In the genomic region with DNA sequence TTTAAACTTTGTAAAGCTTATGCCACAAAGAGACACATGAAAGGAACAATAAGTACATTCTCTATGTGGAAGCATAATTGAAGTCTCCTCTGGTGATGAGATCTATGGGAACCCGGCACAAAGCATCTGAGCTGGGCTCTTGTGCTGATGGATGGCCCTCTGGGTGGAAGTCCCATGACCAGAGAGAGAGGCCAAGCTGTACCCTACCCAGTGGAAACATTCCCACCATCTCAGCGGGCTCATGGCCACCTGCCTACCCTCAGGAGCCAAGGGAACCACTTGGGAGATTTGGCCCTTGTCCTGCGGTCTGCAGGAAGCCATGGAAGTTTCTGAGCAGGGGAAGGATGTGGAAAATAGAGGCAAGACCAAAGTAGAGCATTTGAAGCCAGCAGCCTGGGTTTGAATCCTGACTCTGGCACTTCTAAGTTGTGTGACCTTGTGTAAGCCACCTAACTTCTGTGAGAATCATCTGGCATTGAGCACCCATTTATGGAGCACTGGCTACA, we compare ENCODE assay signal across 6 cellular contexts. TPM values are rescaled to one million over a fixed set of nuclear protein-coding genes. Genes with fewer than 3 reads are reported as not detected.
"Had no signal": no experiment of that assay in that cellular context is flagged by ENCODE, and none has a peak within 500 bp of the region (broad histone marks: within the 10 kb centered on the region; RNA-seq: fewer than 3 reads in every experiment).

No MANE protein-coding gene starts in this region.

- ATAC-seq: GM23338, HepG2 had no signal

- DNase-seq: H9, HCEC 1CT, KBM-7 had no signal

- H3K4me1 Mint-ChIP-seq: IgD-negative memory B cell had no signal

- H3K9me3 Mint-ChIP-seq: GM23338, H9 had no signal

- H3K27ac Mint-ChIP-seq: GM23338, H9 had no signal

- H3K27me3 Mint-ChIP-seq: IgD-negative memory B cell had no signal

- H3K4me3 Mint-ChIP-seq: GM23338, H9, IgD-negative memory B cell had no signal

RNA-seq across cellular contexts. Expression of a gene that starts 54.1 kb away (rescaled TPM):
- total RNA-seq: HepG2 had no signal
